8 cellular contexts compared by ENCODE assay signal in genomic region chr17:42067371-42068180, GRCh38. TPM values are rescaled to one million over a fixed set of nuclear protein-coding genes. Genes with fewer than 3 reads are reported as not detected.
DNase-seq lines count a peak whose midpoint lies in the region; ATAC-seq, FAIRE-seq and TF ChIP-seq lines count a peak whose summit lies in the region.

No MANE protein-coding gene starts in this region.

- POLR2A ChIA-PET in RWPE1 (lab: Yijun Ruan, JAX; ENCODE audit: low non-redundant PET) = no interaction called here

- no peak for TF ChIP-seq POLR2A in H54 (IDR thresholded peaks at IDR 0.05; ENCODE audit: low read depth, low read length)

- CTCF ChIA-PET in RWPE1 (lab: Yijun Ruan, JAX) = interaction anchor here (0.6 to 1.5 kb wide), 15 partner anchors 8 to 121 kb away, joined by 3 to 6 read pairs (median 3); partner anchors contain the start of genes C17orf113 and ZNF385C

- intact Hi-C loops in Right ventricle myocardium superior (cut with DNase I) = loop anchor here (5.0 kb wide), 1 partner anchor 35 kb away; no protein-coding TSS in a partner anchor

- ATAC-seq in Right ventricle myocardium superior (ENCODE audit: poor library complexity) (peak; percentile 40), HG03565 (IDR thresholded peaks at IDR 0.05; ENCODE audit: unreplicated experiment) (no peak)

- peak overlapping the region; percentile 70 for H3K27ac ChIP-seq in RWPE1

- peak; percentile 93 for TF ChIP-seq CTCF in RWPE1 (conservative IDR thresholded peaks at IDR 0.05; ENCODE audit: low read depth)

- DNase-seq in AML-193 (lab: John Stamatoyannopoulos, UW) (peak; percentile 21 to 48), H54 (ENCODE audit: insufficient read length, low spot score) (peak; percentile 72), RWPE1 (ENCODE audit: low spot score) (peak; percentile 62), Right ventricle myocardium superior (peak; percentile 77), putamen (ENCODE audit: low spot score) (peak; percentile 14), SIG-M5 (lab: John Stamatoyannopoulos, UW) (no peak)
- peak; percentile 52 for DNase-seq in activated gamma-delta T cell treated with anti-CD3 and anti-CD28 coated beads, Interleukin-2, amount 50 U/mL, for 16 hours (ENCODE audit: low read depth)

- FAIRE-seq in H54 (lab: Jason Lieb, UNC) = no peak

RNA-seq across cellular contexts. Expression of gene C17orf113, which starts 17.2 kb away (rescaled TPM):
- 0.59 TPM for total RNA-seq in Right ventricle myocardium superior

RNA-seq across cellular contexts. Expression of gene ZNF385C, which starts 30.7 kb away (rescaled TPM):
- 0.16 TPM for total RNA-seq in Right ventricle myocardium superior

RNA-seq across cellular contexts. Expression of gene DHX58, which starts 44.9 kb away (rescaled TPM):
- 2.5 TPM for total RNA-seq in Right ventricle myocardium superior

RNA-seq across cellular contexts. Expression of gene NKIRAS2, which starts 47.7 kb away (rescaled TPM):
- total RNA-seq in Right ventricle myocardium superior = 43.8 TPM

RNA-seq across cellular contexts. Expression of gene DNAJC7, which starts 50.3 kb away (rescaled TPM):
- total RNA-seq in Right ventricle myocardium superior = 81.2 TPM
